1 cellular context compared by ENCODE assay signal in genomic region chr6:34237722-34238506, GRCh38.
A peak's percentile ranks its signal among the peaks of the same experiment; 100 is the strongest.
TF ChIP-seq lines count a peak whose summit lies in the region.

No MANE protein-coding gene starts in this region.

TF ChIP-seq in HepG2, 621 proteins besides CTCF, POLR2A, EP300 and RAD21 (continued from another document and continues in another):
- TF ChIP-seq, protein P1, sequence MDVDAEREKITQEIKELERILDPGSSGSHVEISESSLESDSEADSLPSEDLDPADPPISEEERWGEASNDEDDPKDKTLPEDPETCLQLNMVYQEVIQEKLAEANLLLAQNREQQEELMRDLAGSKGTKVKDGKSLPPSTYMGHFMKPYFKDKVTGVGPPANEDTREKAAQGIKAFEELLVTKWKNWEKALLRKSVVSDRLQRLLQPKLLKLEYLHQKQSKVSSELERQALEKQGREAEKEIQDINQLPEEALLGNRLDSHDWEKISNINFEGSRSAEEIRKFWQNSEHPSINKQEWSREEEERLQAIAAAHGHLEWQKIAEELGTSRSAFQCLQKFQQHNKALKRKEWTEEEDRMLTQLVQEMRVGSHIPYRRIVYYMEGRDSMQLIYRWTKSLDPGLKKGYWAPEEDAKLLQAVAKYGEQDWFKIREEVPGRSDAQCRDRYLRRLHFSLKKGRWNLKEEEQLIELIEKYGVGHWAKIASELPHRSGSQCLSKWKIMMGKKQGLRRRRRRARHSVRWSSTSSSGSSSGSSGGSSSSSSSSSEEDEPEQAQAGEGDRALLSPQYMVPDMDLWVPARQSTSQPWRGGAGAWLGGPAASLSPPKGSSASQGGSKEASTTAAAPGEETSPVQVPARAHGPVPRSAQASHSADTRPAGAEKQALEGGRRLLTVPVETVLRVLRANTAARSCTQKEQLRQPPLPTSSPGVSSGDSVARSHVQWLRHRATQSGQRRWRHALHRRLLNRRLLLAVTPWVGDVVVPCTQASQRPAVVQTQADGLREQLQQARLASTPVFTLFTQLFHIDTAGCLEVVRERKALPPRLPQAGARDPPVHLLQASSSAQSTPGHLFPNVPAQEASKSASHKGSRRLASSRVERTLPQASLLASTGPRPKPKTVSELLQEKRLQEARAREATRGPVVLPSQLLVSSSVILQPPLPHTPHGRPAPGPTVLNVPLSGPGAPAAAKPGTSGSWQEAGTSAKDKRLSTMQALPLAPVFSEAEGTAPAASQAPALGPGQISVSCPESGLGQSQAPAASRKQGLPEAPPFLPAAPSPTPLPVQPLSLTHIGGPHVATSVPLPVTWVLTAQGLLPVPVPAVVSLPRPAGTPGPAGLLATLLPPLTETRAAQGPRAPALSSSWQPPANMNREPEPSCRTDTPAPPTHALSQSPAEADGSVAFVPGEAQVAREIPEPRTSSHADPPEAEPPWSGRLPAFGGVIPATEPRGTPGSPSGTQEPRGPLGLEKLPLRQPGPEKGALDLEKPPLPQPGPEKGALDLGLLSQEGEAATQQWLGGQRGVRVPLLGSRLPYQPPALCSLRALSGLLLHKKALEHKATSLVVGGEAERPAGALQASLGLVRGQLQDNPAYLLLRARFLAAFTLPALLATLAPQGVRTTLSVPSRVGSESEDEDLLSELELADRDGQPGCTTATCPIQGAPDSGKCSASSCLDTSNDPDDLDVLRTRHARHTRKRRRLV (CRISPR knock-in tag; IDR thresholded peaks at IDR 0.05), result peak; percentile 84; the same call in 1 of the 2 replicates
- TF ChIP-seq, protein P2, sequence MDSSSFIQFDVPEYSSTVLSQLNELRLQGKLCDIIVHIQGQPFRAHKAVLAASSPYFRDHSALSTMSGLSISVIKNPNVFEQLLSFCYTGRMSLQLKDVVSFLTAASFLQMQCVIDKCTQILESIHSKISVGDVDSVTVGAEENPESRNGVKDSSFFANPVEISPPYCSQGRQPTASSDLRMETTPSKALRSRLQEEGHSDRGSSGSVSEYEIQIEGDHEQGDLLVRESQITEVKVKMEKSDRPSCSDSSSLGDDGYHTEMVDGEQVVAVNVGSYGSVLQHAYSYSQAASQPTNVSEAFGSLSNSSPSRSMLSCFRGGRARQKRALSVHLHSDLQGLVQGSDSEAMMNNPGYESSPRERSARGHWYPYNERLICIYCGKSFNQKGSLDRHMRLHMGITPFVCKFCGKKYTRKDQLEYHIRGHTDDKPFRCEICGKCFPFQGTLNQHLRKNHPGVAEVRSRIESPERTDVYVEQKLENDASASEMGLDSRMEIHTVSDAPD (CRISPR knock-in tag; IDR thresholded peaks at IDR 0.05), result peak; percentile 81; the same call in 1 of the 2 replicates
- TF ChIP-seq, protein P3, sequence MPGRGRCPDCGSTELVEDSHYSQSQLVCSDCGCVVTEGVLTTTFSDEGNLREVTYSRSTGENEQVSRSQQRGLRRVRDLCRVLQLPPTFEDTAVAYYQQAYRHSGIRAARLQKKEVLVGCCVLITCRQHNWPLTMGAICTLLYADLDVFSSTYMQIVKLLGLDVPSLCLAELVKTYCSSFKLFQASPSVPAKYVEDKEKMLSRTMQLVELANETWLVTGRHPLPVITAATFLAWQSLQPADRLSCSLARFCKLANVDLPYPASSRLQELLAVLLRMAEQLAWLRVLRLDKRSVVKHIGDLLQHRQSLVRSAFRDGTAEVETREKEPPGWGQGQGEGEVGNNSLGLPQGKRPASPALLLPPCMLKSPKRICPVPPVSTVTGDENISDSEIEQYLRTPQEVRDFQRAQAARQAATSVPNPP (CRISPR knock-in tag; IDR thresholded peaks at IDR 0.05), result peak; percentile 98
- TF ChIP-seq SIX1 (CRISPR knock-in tag; IDR thresholded peaks at IDR 0.05; ENCODE audit: borderline replicate concordance) (no peak; the same call in 1 of the 2 replicates), ZNF382 (CRISPR knock-in tag; IDR thresholded peaks at IDR 0.05; ENCODE audit: borderline replicate concordance) (no peak), ZNF776 (CRISPR knock-in tag; IDR thresholded peaks at IDR 0.05) (peak; percentile 99), TSC22D2 (CRISPR knock-in tag; IDR thresholded peaks at IDR 0.05; ENCODE audit: borderline replicate concordance) (peak; percentile 97), ZNF841 (CRISPR knock-in tag; IDR thresholded peaks at IDR 0.05; ENCODE audit: borderline replicate concordance) (peak; percentile 98), RELA (CRISPR knock-in tag; IDR thresholded peaks at IDR 0.05) (no peak), NCOR1 (IDR thresholded peaks at IDR 0.05; ENCODE audit: borderline replicate concordance, low read length) (no peak), ZNF335 (CRISPR knock-in tag; IDR thresholded peaks at IDR 0.05) (0 out of 2 replicates have a peak, but pooled peaks have one; percentile 61), KAT8 (CRISPR knock-in tag; IDR thresholded peaks at IDR 0.05) (peak; percentile 64), ZNF331 (CRISPR knock-in tag; IDR thresholded peaks at IDR 0.05) (peak; percentile 96), MIXL1 (CRISPR knock-in tag; IDR thresholded peaks at IDR 0.05) (peak; percentile 78), HOXA3 (CRISPR knock-in tag; IDR thresholded peaks at IDR 0.05) (peak; percentile 95), NFIB (CRISPR knock-in tag; IDR thresholded peaks at IDR 0.05; ENCODE audit: borderline replicate concordance) (no peak), GATAD2A (CRISPR knock-in tag; IDR thresholded peaks at IDR 0.05) (peak; percentile 72), MED13 (CRISPR knock-in tag; IDR thresholded peaks at IDR 0.05) (peak; percentile 83; the same call in 1 of the 2 replicates), PAXIP1 (CRISPR knock-in tag; conservative IDR thresholded peaks at IDR 0.05) (peak; percentile 35; the same call in 1 of the 2 replicates), ZNF441 (CRISPR knock-in tag; IDR thresholded peaks at IDR 0.05; ENCODE audit: borderline replicate concordance) (peak; percentile 96), SP4 (CRISPR knock-in tag; IDR thresholded peaks at IDR 0.05) (peak; percentile 89)
- TF ChIP-seq, protein P4, sequence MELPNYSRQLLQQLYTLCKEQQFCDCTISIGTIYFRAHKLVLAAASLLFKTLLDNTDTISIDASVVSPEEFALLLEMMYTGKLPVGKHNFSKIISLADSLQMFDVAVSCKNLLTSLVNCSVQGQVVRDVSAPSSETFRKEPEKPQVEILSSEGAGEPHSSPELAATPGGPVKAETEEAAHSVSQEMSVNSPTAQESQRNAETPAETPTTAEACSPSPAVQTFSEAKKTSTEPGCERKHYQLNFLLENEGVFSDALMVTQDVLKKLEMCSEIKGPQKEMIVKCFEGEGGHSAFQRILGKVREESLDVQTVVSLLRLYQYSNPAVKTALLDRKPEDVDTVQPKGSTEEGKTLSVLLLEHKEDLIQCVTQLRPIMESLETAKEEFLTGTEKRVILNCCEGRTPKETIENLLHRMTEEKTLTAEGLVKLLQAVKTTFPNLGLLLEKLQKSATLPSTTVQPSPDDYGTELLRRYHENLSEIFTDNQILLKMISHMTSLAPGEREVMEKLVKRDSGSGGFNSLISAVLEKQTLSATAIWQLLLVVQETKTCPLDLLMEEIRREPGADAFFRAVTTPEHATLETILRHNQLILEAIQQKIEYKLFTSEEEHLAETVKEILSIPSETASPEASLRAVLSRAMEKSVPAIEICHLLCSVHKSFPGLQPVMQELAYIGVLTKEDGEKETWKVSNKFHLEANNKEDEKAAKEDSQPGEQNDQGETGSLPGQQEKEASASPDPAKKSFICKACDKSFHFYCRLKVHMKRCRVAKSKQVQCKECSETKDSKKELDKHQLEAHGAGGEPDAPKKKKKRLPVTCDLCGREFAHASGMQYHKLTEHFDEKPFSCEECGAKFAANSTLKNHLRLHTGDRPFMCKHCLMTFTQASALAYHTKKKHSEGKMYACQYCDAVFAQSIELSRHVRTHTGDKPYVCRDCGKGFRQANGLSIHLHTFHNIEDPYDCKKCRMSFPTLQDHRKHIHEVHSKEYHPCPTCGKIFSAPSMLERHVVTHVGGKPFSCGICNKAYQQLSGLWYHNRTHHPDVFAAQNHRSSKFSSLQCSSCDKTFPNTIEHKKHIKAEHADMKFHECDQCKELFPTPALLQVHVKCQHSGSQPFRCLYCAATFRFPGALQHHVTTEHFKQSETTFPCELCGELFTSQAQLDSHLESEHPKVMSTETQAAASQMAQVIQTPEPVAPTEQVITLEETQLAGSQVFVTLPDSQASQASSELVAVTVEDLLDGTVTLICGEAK (IDR thresholded peaks at IDR 0.05), result no peak
- TF ChIP-seq, protein P4 (CRISPR knock-in tag; IDR thresholded peaks at IDR 0.05), result peak; percentile 96
- TF ChIP-seq, protein P5, sequence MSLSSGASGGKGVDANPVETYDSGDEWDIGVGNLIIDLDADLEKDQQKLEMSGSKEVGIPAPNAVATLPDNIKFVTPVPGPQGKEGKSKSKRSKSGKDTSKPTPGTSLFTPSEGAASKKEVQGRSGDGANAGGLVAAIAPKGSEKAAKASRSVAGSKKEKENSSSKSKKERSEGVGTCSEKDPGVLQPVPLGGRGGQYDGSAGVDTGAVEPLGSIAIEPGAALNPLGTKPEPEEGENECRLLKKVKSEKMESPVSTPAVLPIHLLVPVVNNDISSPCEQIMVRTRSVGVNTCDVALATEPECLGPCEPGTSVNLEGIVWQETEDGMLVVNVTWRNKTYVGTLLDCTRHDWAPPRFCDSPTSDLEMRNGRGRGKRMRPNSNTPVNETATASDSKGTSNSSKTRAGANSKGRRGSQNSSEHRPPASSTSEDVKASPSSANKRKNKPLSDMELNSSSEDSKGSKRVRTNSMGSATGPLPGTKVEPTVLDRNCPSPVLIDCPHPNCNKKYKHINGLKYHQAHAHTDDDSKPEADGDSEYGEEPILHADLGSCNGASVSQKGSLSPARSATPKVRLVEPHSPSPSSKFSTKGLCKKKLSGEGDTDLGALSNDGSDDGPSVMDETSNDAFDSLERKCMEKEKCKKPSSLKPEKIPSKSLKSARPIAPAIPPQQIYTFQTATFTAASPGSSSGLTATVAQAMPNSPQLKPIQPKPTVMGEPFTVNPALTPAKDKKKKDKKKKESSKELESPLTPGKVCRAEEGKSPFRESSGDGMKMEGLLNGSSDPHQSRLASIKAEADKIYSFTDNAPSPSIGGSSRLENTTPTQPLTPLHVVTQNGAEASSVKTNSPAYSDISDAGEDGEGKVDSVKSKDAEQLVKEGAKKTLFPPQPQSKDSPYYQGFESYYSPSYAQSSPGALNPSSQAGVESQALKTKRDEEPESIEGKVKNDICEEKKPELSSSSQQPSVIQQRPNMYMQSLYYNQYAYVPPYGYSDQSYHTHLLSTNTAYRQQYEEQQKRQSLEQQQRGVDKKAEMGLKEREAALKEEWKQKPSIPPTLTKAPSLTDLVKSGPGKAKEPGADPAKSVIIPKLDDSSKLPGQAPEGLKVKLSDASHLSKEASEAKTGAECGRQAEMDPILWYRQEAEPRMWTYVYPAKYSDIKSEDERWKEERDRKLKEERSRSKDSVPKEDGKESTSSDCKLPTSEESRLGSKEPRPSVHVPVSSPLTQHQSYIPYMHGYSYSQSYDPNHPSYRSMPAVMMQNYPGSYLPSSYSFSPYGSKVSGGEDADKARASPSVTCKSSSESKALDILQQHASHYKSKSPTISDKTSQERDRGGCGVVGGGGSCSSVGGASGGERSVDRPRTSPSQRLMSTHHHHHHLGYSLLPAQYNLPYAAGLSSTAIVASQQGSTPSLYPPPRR (CRISPR knock-in tag; IDR thresholded peaks at IDR 0.05; ENCODE audit: borderline replicate concordance), result peak; percentile 68; the same call in 1 of the 2 replicates
- TF ChIP-seq, protein P6, sequence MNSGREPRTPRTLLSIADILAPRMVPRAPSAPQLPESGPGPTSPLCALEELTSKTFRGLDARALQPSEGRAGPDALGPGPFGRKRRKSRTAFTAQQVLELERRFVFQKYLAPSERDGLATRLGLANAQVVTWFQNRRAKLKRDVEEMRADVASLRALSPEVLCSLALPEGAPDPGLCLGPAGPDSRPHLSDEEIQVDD (CRISPR knock-in tag; IDR thresholded peaks at IDR 0.05; ENCODE audit: borderline replicate concordance), result peak; percentile 100
